14 cellular contexts compared by ENCODE assay signal in genomic region chr13:45332831-45333219, GRCh38. TPM values are rescaled to one million over a fixed set of nuclear protein-coding genes. Genes with fewer than 3 reads are reported as not detected.
DNase-seq lines count a peak whose midpoint lies in the region; ATAC-seq, FAIRE-seq and TF ChIP-seq lines count a peak whose summit lies in the region.
"Had no signal": no experiment of that assay in that cellular context is flagged by ENCODE, and none has a peak within 500 bp of the region (broad histone marks: within the 10 kb centered on the region; RNA-seq: fewer than 3 reads in every experiment).

No MANE protein-coding gene starts in this region.

- no peaks in the 10 kb centered on the region for H4K20me1 ChIP-seq in GM12878 (ENCODE audit: control insufficient read depth, insufficient read depth)

- TF ChIP-seq EP300 in GM12878 (IDR thresholded peaks at IDR 0.05; ENCODE audit: borderline replicate concordance in 1 of 2, control insufficient read depth in 1 of 2, low read depth in 2 of 2, low read length in 2 of 2) = no peak

- no peak overlapping the region for H2AFZ ChIP-seq in GM12878 (ENCODE audit: control insufficient read depth, low read depth, low read length)

- H3K27ac ChIP-seq in GM12878 (ENCODE audit: control insufficient read depth, insufficient read depth) (no peak overlapping the region), neutrophil (peak overlapping the region; percentile 77), coronary artery (peak overlapping the region in 1 of 2 donors; percentile 57)

- TF ChIP-seq RAD21 in GM12878 (IDR thresholded peaks at IDR 0.05; ENCODE audit: insufficient read depth, low read depth, low read length) = no peak

- H3K4me1 ChIP-seq in GM12878 (ENCODE audit: control insufficient read depth, insufficient read depth, low read length) (peaks cover 22% of the 10 kb centered on the region), neutrophil (ENCODE audit: control insufficient read depth in 1 of 2, insufficient read depth in 1 of 2, low read depth in 1 of 2, low read length in 1 of 2) (peaks cover 96 to 98% of the 10 kb centered on the region in 2 experiments)

- no peaks in the 10 kb centered on the region for H3K27me3 Mint-ChIP-seq in activated CD4-positive, alpha-beta T cell treated with anti-CD3 and anti-CD28 coated beads for 36 hours

- in situ Hi-C loops in GM12878 (cut with MboI) = no loop called here

- H3K9ac ChIP-seq in GM12878 (ENCODE audit: control insufficient read depth, insufficient read depth, low read length) = no peak overlapping the region

- no peak for DNase-seq in activated CD4-positive, alpha-beta T cell treated with anti-CD3 and anti-CD28 coated beads for 36 hours
- no peak for DNase-seq in activated CD4-positive, alpha-beta T cell treated with anti-CD3 and anti-CD28 coated beads, Interleukin-2, amount 50 U/mL, for 1 hour
- DNase-seq in HT-29 (ENCODE audit: low spot score) (peak; percentile 38), GM12878 (ENCODE audit: low read depth, low spot score) (no peak), coronary artery (ENCODE audit: low spot score) (no peak), 8988T (no peak)
- DNase-seq: mesendoderm, NCI-H1694, transverse colon had no signal

- no peaks in the 10 kb centered on the region for H3K9me3 Mint-ChIP-seq in activated CD4-positive, alpha-beta T cell treated with anti-CD3 and anti-CD28 coated beads for 36 hours (ENCODE audit: low read depth)
- H3K9me3 Mint-ChIP-seq: T-helper 1 cell treated with Interleukin-12 subunit alpha and Interleukin-12 subunit beta and Interleukin-4 antibody, amounts not matched to agents 30 μg/mL and 1 μg/mL, for 36 hours had no signal

- peaks cover 18% of the 10 kb centered on the region for H3K79me2 ChIP-seq in GM12878 (ENCODE audit: control insufficient read depth, insufficient read depth, low read length)

- 98% methylated on average over 3 of the region's 3 CpGs for WGBS in GM12878 (ENCODE audit: insufficient coverage, insufficient replicate concordance, low lambda C conversion rate, missing lambda C conversion rate)

- no peak overlapping the region for H3K4me2 ChIP-seq in GM12878 (ENCODE audit: control insufficient read depth, insufficient read depth)

- H3K4me3 ChIP-seq in GM12878 = no peak overlapping the region
- peak overlapping the region in 1 of 2 experiments; percentile 5 for H3K4me3 ChIP-seq in neutrophil (ENCODE audit: low read depth in 1 of 2, low read length in 1 of 2)
- H3K4me3 ChIP-seq in coronary artery = no peak overlapping the region
- H3K4me3 ChIP-seq: ascending aorta, transverse colon had no signal

- peaks cover 41% of the 10 kb centered on the region for H3K36me3 Mint-ChIP-seq in activated CD4-positive, alpha-beta T cell treated with anti-CD3 and anti-CD28 coated beads for 36 hours (ENCODE audit: low read depth)

- TF ChIP-seq CTCF in GM12878 (IDR thresholded peaks at IDR 0.05 in 2 of 3, conservative IDR thresholded peaks at IDR 0.05 in 1 of 3; ENCODE audit: control insufficient read depth in 2 of 3, extremely low read depth in 1 of 3, insufficient read depth in 1 of 3, low read depth in 3 of 3, low read length in 3 of 3) (no peak), neutrophil (IDR thresholded peaks at IDR 0.05) (no peak), coronary artery (IDR thresholded peaks at IDR 0.05) (no peak)

- intact Hi-C loops in activated CD4-positive, alpha-beta T cell treated with anti-CD3 and anti-CD28 coated beads for 36 hours (cut with DNase I, micrococcal nuclease) = loop anchor here in 1 of 2 experiments (10.0 kb wide), 1 partner anchor 842 kb away; no protein-coding TSS in a partner anchor
- intact Hi-C loops in GM12878 (cut with micrococcal nuclease; ENCODE audit: unreplicated experiment) = no loop called here

- RAD21 ChIA-PET in GM12878 (lab: Charles Lee; ENCODE audit: unreplicated experiment) = interaction anchor here (0.5 kb wide), 1 partner anchor 115 kb away, joined by 4 read pairs; no protein-coding TSS in a partner anchor

- POLR2A ChIA-PET in activated CD4-positive, alpha-beta T cell treated with anti-CD3 and anti-CD28 coated beads for 36 hours (lab: Charles Lee) = interaction anchor here (1.1 kb wide), 1 partner anchor 836 kb away, joined by 3 read pairs; no protein-coding TSS in a partner anchor
- POLR2A ChIA-PET in GM12878 (lab: Charles Lee) = interaction anchor here (1.3 to 2.2 kb wide), 2 partner anchors 9 to 17 kb away, joined by 5 to 22 read pairs; partner anchors contain the start of gene TPT1

- H3K27me3 ChIP-seq in GM12878 (replicated peaks in 1 of 2; ENCODE audit: control insufficient read depth in 2 of 2, insufficient read depth in 2 of 2, low read length in 1 of 2) (no peaks in the 10 kb centered on the region), neutrophil (no peaks in the 10 kb centered on the region)
- H3K27me3 ChIP-seq: ascending aorta, transverse colon had no signal

- H3K36me3 ChIP-seq in GM12878 (ENCODE audit: control insufficient read depth in 2 of 2, insufficient read depth in 2 of 2, low read length in 1 of 2) (peaks cover 15 to 16% of the 10 kb centered on the region in 2 experiments), neutrophil (peaks cover 27% of the 10 kb centered on the region)

- BruUV-seq in GM12878 (replicated peaks; lab: Mats Ljungman, UMichigan) = no TSS peak

- CTCF ChIA-PET in activated CD4-positive, alpha-beta T cell treated with anti-CD3 and anti-CD28 coated beads for 36 hours (lab: Charles Lee) = interaction anchor here (1.2 kb wide), 1 partner anchor 286 kb away, joined by 5 read pairs; no protein-coding TSS in a partner anchor
- CTCF ChIA-PET in GM12878 (lab: Yijun Ruan, JAX) = interaction anchor here (0.9 to 2.2 kb wide), 5 partner anchors 10 to 286 kb away, joined by 3 to 13 read pairs (median 3); no protein-coding TSS in a partner anchor

- peak overlapping the region; percentile 55 for H3K27ac Mint-ChIP-seq in activated CD4-positive, alpha-beta T cell treated with anti-CD3 and anti-CD28 coated beads for 36 hours
- H3K27ac Mint-ChIP-seq: T-helper 1 cell treated with Interleukin-12 subunit alpha and Interleukin-12 subunit beta and Interleukin-4 antibody, amounts not matched to agents 30 μg/mL and 1 μg/mL, for 36 hours had no signal

- ATAC-seq in activated CD4-positive, alpha-beta T cell treated with anti-CD3 and anti-CD28 coated beads for 36 hours = no peak
- ATAC-seq in GM12878 (no peak), GM21723 (IDR thresholded peaks at IDR 0.05; ENCODE audit: unreplicated experiment) (no peak)

- no peak for FAIRE-seq in GM12878 (lab: Jason Lieb, UNC)
- FAIRE-seq: endometrium had no signal

- no peak overlapping the region for H3K4me3 Mint-ChIP-seq in activated CD4-positive, alpha-beta T cell treated with anti-CD3 and anti-CD28 coated beads for 36 hours
- H3K4me3 Mint-ChIP-seq: T-helper 1 cell treated with Interleukin-12 subunit alpha and Interleukin-12 subunit beta and Interleukin-4 antibody, amounts not matched to agents 30 μg/mL and 1 μg/mL, for 36 hours had no signal

- TF ChIP-seq POLR2A in GM12878 (IDR thresholded peaks at IDR 0.05; ENCODE audit: low read depth, low read length) = no peak

- H3K4me1 Mint-ChIP-seq in activated CD4-positive, alpha-beta T cell treated with anti-CD3 and anti-CD28 coated beads for 36 hours = peaks cover 90% of the 10 kb centered on the region

- no peaks in the 10 kb centered on the region for H3K9me3 ChIP-seq in GM12878 (replicated peaks; ENCODE audit: control insufficient read depth, insufficient read depth, low read length)
- H3K9me3 ChIP-seq in neutrophil = no peaks in the 10 kb centered on the region
- H3K9me3 ChIP-seq: ascending aorta, transverse colon had no signal

- SMC1A ChIA-PET in GM12878 (lab: Charles Lee; ENCODE audit: uncharacterized antibody, unreplicated experiment) = interaction anchor here (1.7 kb wide), 1 partner anchor 34 kb away, joined by 7 read pairs; no protein-coding TSS in a partner anchor

TF ChIP-seq in GM12878, 131 proteins besides CTCF, POLR2A, EP300 and RAD21:
- no peak for TF ChIP-seq RAD51 (IDR thresholded peaks at IDR 0.05)
- no peak for TF ChIP-seq ATF2 (IDR thresholded peaks at IDR 0.05; ENCODE audit: low read length)
- TF ChIP-seq POLR2AphosphoS5 (IDR thresholded peaks at IDR 0.05; ENCODE audit: low read length) = peak; percentile 41; the same call in 1 of the 2 replicates
- TF ChIP-seq TBL1XR1 (IDR thresholded peaks at IDR 0.05; ENCODE audit: low read depth, low read length) = no peak
- no peak for TF ChIP-seq FOXK2 (IDR thresholded peaks at IDR 0.05)

RNA-seq across cellular contexts. Expression of gene TPT1, which starts 8.2 kb away (rescaled TPM):
- total RNA-seq in activated CD4-positive, alpha-beta T cell treated with anti-CD3 and anti-CD28 coated beads for 36 hours = 1,000 to 10,000 TPM; 3,408 to 3,964 TPM
- 1,597 and 1,598 TPM in 2 replicates for total RNA-seq in HT-29 (2014; rRNA removed; shearing (Covaris generic))
- total RNA-seq in GM12878 (2013; cell fraction: nucleolus; rRNA removed) = 320 TPM in 2 replicates
- total RNA-seq in GM12878 (2014; rRNA removed) (1,281 and 1,473 TPM in 2 replicates), GM12878 (2014; rRNA removed; fragmentation: Illumina TruSeq; extraction: Trizol) (4,303 and 4,333 TPM in 2 replicates), GM12878 (2021) (2,627 and 2,734 TPM in 2 replicates)
- polyA plus RNA-seq in GM12878 (2011; ENCODE audit: low read depth) = 5,474 TPM
- polyA plus RNA-seq in GM12878 (2011; rRNA removed) (4,809 and 7,603 TPM in 2 replicates), GM12878 (2014; fragmentation: Illumina TruSeq; extraction: Trizol) (5,925 and 6,580 TPM in 2 replicates), GM12878 (2014; fragmentation: Nextera tagmentation; extraction: Ambion mirVana) (1,000 to 10,000 TPM; 1,130 to 2,045 TPM), GM12878 (2014; rRNA removed) (3,217 and 4,056 TPM in 2 replicates), GM12878 (2016; fragmentation: Nextera tagmentation; extraction: Ambion mirVana) (1,000 to 10,000 TPM; 1,038 to 1,104 TPM)
- polyA plus RNA-seq in GM12878 (2011; cell fraction: cytosol; rRNA removed) = 1,726 and 1,821 TPM in 2 replicates
- 609 and 739 TPM in 2 replicates for polyA plus RNA-seq in GM12878 (2011; cell fraction: nucleus; rRNA removed)
- polyA plus RNA-seq in GM12878 (2012) = 5,531 and 6,124 TPM in 2 replicates
- 908 and 1,248 TPM in 2 replicates for polyA minus RNA-seq in GM12878 (2011; rRNA and poly(A)+ RNA removed)
- polyA minus RNA-seq in GM12878 (2011; cell fraction: cytosol; rRNA and poly(A)+ RNA removed) = 467 and 491 TPM in 2 replicates
- polyA minus RNA-seq in GM12878 (2011; cell fraction: nucleus; rRNA and poly(A)+ RNA removed) = 161 and 255 TPM in 2 replicates
